16 cellular contexts compared by ENCODE assay signal in genomic region chr7:151438864-151439601, GRCh38. TPM values are rescaled to one million over a fixed set of nuclear protein-coding genes. Genes with fewer than 3 reads are reported as not detected.
DNase-seq lines count a peak whose midpoint lies in the region; ATAC-seq and TF ChIP-seq lines count a peak whose summit lies in the region.
"Had no signal": no experiment of that assay in that cellular context is flagged by ENCODE, and none has a peak within 500 bp of the region (broad histone marks: within the 10 kb centered on the region; RNA-seq: fewer than 3 reads in every experiment).

No MANE protein-coding gene starts in this region.

- H3K4me3 Mint-ChIP-seq in activated CD8-positive, alpha-beta T cell treated with anti-CD3 and anti-CD28 coated beads, Interleukin-2, amount 10 ng/mL, durations not matched to agents 7 days and 5 days, result peak overlapping the region; percentile 25
- H3K4me3 Mint-ChIP-seq in activated CD8-positive, alpha-beta T cell treated with anti-CD3 and anti-CD28 coated beads for 36 hours, result no peak overlapping the region
- H3K4me3 Mint-ChIP-seq in stimulated activated effector memory CD8-positive, alpha-beta T cell treated with anti-CD3 and anti-CD28 coated beads, Interleukin-12 subunit alpha, Interleukin-12 subunit beta, amount 100 ng/mL, for 72 hours, result peak overlapping the region; percentile 57
- H3K4me3 Mint-ChIP-seq: immature natural killer cell had no signal

- no peak for DNase-seq in activated CD8-positive, alpha-beta T cell treated with anti-CD3 and anti-CD28 coated beads, Interleukin-2, amount 10 ng/mL, durations not matched to agents 7 days and 5 days
- DNase-seq in activated CD8-positive, alpha-beta T cell treated with anti-CD3 and anti-CD28 coated beads for 36 hours, result no peak
- DNase-seq in WERI-Rb-1, result no peak
- DNase-seq in mesenchymal stem cell, result no peak
- no peak for DNase-seq in stimulated activated effector memory CD8-positive, alpha-beta T cell treated with anti-CD3 and anti-CD28 coated beads, Interleukin-12 subunit alpha, Interleukin-12 subunit beta, amount 100 ng/mL, for 72 hours (ENCODE audit: low spot score in 2 of 2)
- no peak for DNase-seq in GM23248
- DNase-seq in COR-L47 (lab: John Stamatoyannopoulos, UW), result no peak
- no peak for DNase-seq in cortex of kidney (lab: John Stamatoyannopoulos, UW)
- DNase-seq: 8988T, foreskin fibroblast, immature natural killer cell, mammary epithelial cell, NCI-H2029, NCI-H82, occipital lobe had no signal

- H2BK15ac ChIP-seq in mesenchymal stem cell (ENCODE audit: low read depth, poor library complexity, severe bottlenecking), result no peak overlapping the region

- CTCF ChIA-PET in activated CD8-positive, alpha-beta T cell treated with anti-CD3 and anti-CD28 coated beads, Interleukin-2, amount 10 ng/mL, durations not matched to agents 7 days and 5 days (lab: Charles Lee), result interaction anchor here (0.6 to 5.1 kb wide), 4 partner anchors 10 to 123 kb away, joined by 3 to 29 read pairs (median 4); no protein-coding TSS in a partner anchor
- CTCF ChIA-PET in activated CD8-positive, alpha-beta T cell treated with anti-CD3 and anti-CD28 coated beads for 36 hours (lab: Charles Lee), result interaction anchor here (0.8 to 6.8 kb wide), 3 partner anchors 9 to 540 kb away, joined by 3 to 51 read pairs (median 3); no protein-coding TSS in a partner anchor

- no peak for ATAC-seq in activated CD8-positive, alpha-beta T cell treated with anti-CD3 and anti-CD28 coated beads, Interleukin-2, amount 10 ng/mL, durations not matched to agents 7 days and 5 days
- ATAC-seq in activated CD8-positive, alpha-beta T cell treated with anti-CD3 and anti-CD28 coated beads for 36 hours, result no peak
- no peak for ATAC-seq in stimulated activated effector memory CD8-positive, alpha-beta T cell treated with anti-CD3 and anti-CD28 coated beads, Interleukin-12 subunit alpha, Interleukin-12 subunit beta, amount 100 ng/mL, for 72 hours

- 86% methylated on average over 17 of the region's 17 CpGs for WGBS in mesenchymal stem cell
- WGBS in GM23248 (ENCODE audit: low coverage in 1 of 2, low lambda C conversion rate in 2 of 2, missing lambda C conversion rate in 2 of 2), 2 experiments, result 91 to 94% methylated on average over 17 of the region's 17 CpGs

- H3K14ac ChIP-seq in mesenchymal stem cell (ENCODE audit: low read length in 2 of 2), result no peak overlapping the region

- no peak overlapping the region for H3K27ac ChIP-seq in WERI-Rb-1
- H3K27ac ChIP-seq in mesenchymal stem cell (ENCODE audit: low read length, poor library complexity, severe bottlenecking), result no peak overlapping the region
- H3K27ac ChIP-seq in GM23248, result no peak overlapping the region

- in situ Hi-C loops in GM23248 (cut with MboI), result no loop called here

- no peak overlapping the region for H2BK12ac ChIP-seq in mesenchymal stem cell (ENCODE audit: low read length in 2 of 2)

- H2AK5ac ChIP-seq in mesenchymal stem cell (ENCODE audit: low read length, severe bottlenecking), result no peak overlapping the region

- H3K4me2 ChIP-seq in mesenchymal stem cell (ENCODE audit: low read length, poor library complexity, severe bottlenecking) (peak overlapping the region; percentile 77), GM23248 (ENCODE audit: unreplicated experiment) (no peak overlapping the region)

- intact Hi-C loops in activated CD8-positive, alpha-beta T cell treated with anti-CD3 and anti-CD28 coated beads for 36 hours (cut with micrococcal nuclease), result no loop called here

- H3K36me3 Mint-ChIP-seq in activated CD8-positive, alpha-beta T cell treated with anti-CD3 and anti-CD28 coated beads, Interleukin-2, amount 10 ng/mL, durations not matched to agents 7 days and 5 days (ENCODE audit: low read depth), result no peaks in the 10 kb centered on the region
- no peaks in the 10 kb centered on the region for H3K36me3 Mint-ChIP-seq in activated CD8-positive, alpha-beta T cell treated with anti-CD3 and anti-CD28 coated beads for 36 hours (ENCODE audit: low read depth)
- no peaks in the 10 kb centered on the region for H3K36me3 Mint-ChIP-seq in stimulated activated effector memory CD8-positive, alpha-beta T cell treated with anti-CD3 and anti-CD28 coated beads, Interleukin-12 subunit alpha, Interleukin-12 subunit beta, amount 100 ng/mL, for 72 hours
- H3K36me3 Mint-ChIP-seq: immature natural killer cell had no signal

- no peaks in the 10 kb centered on the region for H4K20me1 ChIP-seq in GM23248 (ENCODE audit: insufficient read depth)

- H3K27me3 Mint-ChIP-seq in activated CD8-positive, alpha-beta T cell treated with anti-CD3 and anti-CD28 coated beads, Interleukin-2, amount 10 ng/mL, durations not matched to agents 7 days and 5 days (ENCODE audit: low read depth), result peaks cover 5% of the 10 kb centered on the region
- H3K27me3 Mint-ChIP-seq in activated CD8-positive, alpha-beta T cell treated with anti-CD3 and anti-CD28 coated beads for 36 hours, result no peaks in the 10 kb centered on the region

- H3K27ac Mint-ChIP-seq in activated CD8-positive, alpha-beta T cell treated with anti-CD3 and anti-CD28 coated beads, Interleukin-2, amount 10 ng/mL, durations not matched to agents 7 days and 5 days, result no peak overlapping the region
- H3K27ac Mint-ChIP-seq in activated CD8-positive, alpha-beta T cell treated with anti-CD3 and anti-CD28 coated beads for 36 hours, result no peak overlapping the region
- H3K27ac Mint-ChIP-seq in stimulated activated effector memory CD8-positive, alpha-beta T cell treated with anti-CD3 and anti-CD28 coated beads, Interleukin-12 subunit alpha, Interleukin-12 subunit beta, amount 100 ng/mL, for 72 hours, result no peak overlapping the region
- H3K27ac Mint-ChIP-seq: immature natural killer cell had no signal

- H3K18ac ChIP-seq in mesenchymal stem cell (ENCODE audit: low read depth in 1 of 2, low read length in 2 of 2), result no peak overlapping the region

- no peaks in the 10 kb centered on the region for H3K79me2 ChIP-seq in GM23248 (ENCODE audit: insufficient read depth)

- H3K4me3 ChIP-seq in WERI-Rb-1 (ENCODE audit: low read depth, low read length), result peak overlapping the region; percentile 52; the same call in 1 of the 2 replicates
- H3K4me3 ChIP-seq in mesenchymal stem cell (ENCODE audit: insufficient read depth in 1 of 2, low read depth in 1 of 2, low read length in 2 of 2), result no peak overlapping the region
- H3K4me3 ChIP-seq in GM23248, result no peak overlapping the region

- no peak overlapping the region for H4K91ac ChIP-seq in mesenchymal stem cell (ENCODE audit: low read length)

- POLR2A ChIA-PET in activated CD8-positive, alpha-beta T cell treated with anti-CD3 and anti-CD28 coated beads, Interleukin-2, amount 10 ng/mL, durations not matched to agents 7 days and 5 days (lab: Charles Lee), result no interaction called here
- POLR2A ChIA-PET in activated CD8-positive, alpha-beta T cell treated with anti-CD3 and anti-CD28 coated beads for 36 hours (lab: Charles Lee), result no interaction called here

- no peak overlapping the region for H2BK120ac ChIP-seq in mesenchymal stem cell (ENCODE audit: low read depth, low read length)

- no peaks in the 10 kb centered on the region for H3K36me3 ChIP-seq in WERI-Rb-1
- no peaks in the 10 kb centered on the region for H3K36me3 ChIP-seq in mesenchymal stem cell (ENCODE audit: control insufficient read depth in 1 of 2, insufficient read depth in 2 of 2, low read depth in 1 of 2, low read length in 2 of 2)
- no peaks in the 10 kb centered on the region for H3K36me3 ChIP-seq in GM23248 (ENCODE audit: low read depth)

- H3K23ac ChIP-seq in mesenchymal stem cell (ENCODE audit: low read length in 2 of 2), result no peak overlapping the region

- no peaks in the 10 kb centered on the region for H3K9me3 Mint-ChIP-seq in activated CD8-positive, alpha-beta T cell treated with anti-CD3 and anti-CD28 coated beads, Interleukin-2, amount 10 ng/mL, durations not matched to agents 7 days and 5 days (ENCODE audit: insufficient read depth)
- no peaks in the 10 kb centered on the region for H3K9me3 Mint-ChIP-seq in activated CD8-positive, alpha-beta T cell treated with anti-CD3 and anti-CD28 coated beads for 36 hours
- H3K9me3 Mint-ChIP-seq in stimulated activated effector memory CD8-positive, alpha-beta T cell treated with anti-CD3 and anti-CD28 coated beads, Interleukin-12 subunit alpha, Interleukin-12 subunit beta, amount 100 ng/mL, for 72 hours, result no peaks in the 10 kb centered on the region
- H3K9me3 Mint-ChIP-seq: immature natural killer cell had no signal

- no peak overlapping the region for H2BK5ac ChIP-seq in mesenchymal stem cell (ENCODE audit: low read depth, low read length, poor library complexity, severe bottlenecking)

- H3F3A ChIP-seq in GM23248 (ENCODE audit: insufficient read depth), result peaks cover 6% of the 10 kb centered on the region; the same call in 1 of the 2 replicates

- no peak overlapping the region for H2AFZ ChIP-seq in mesenchymal stem cell (ENCODE audit: low read depth, low read length)
- H2AFZ ChIP-seq in GM23248, result no peak overlapping the region

- H3K27me3 ChIP-seq in WERI-Rb-1 (ENCODE audit: insufficient read depth, low read depth, severe bottlenecking) (no peaks in the 10 kb centered on the region), mesenchymal stem cell (ENCODE audit: control insufficient read depth in 1 of 2, insufficient read depth in 1 of 2, low read length in 2 of 2) (peaks cover 5 to 29% of the 10 kb centered on the region in 2 experiments), GM23248 (replicated peaks; ENCODE audit: insufficient read depth) (0 out of 2 replicates have a peak, but pooled peaks cover 5% of the 10 kb centered on the region)

- peaks cover 3% of the 10 kb centered on the region for H3K9me3 ChIP-seq in WERI-Rb-1 (ENCODE audit: severe bottlenecking)
- no peaks in the 10 kb centered on the region for H3K9me3 ChIP-seq in mesenchymal stem cell (ENCODE audit: control insufficient read depth, low read length)
- no peaks in the 10 kb centered on the region for H3K9me3 ChIP-seq in GM23248 (ENCODE audit: low read depth)

- H3K9me2 ChIP-seq in GM23248 (ENCODE audit: insufficient read depth), result no peaks in the 10 kb centered on the region

- no peaks in the 10 kb centered on the region for H3K79me1 ChIP-seq in mesenchymal stem cell (replicated peaks; ENCODE audit: low read length, poor library complexity, severe bottlenecking)

- peak overlapping the region; percentile 67 for H3K9ac ChIP-seq in mesenchymal stem cell (ENCODE audit: low read length)
- no peak overlapping the region for H3K9ac ChIP-seq in GM23248

- TF ChIP-seq CTCF in activated CD8-positive, alpha-beta T cell treated with anti-CD3 and anti-CD28 coated beads for 36 hours (IDR thresholded peaks at IDR 0.05), result no peak
- no peak for TF ChIP-seq CTCF in WERI-Rb-1 (IDR thresholded peaks at IDR 0.05; ENCODE audit: low read depth, low read length)

- H3K4me1 Mint-ChIP-seq in activated CD8-positive, alpha-beta T cell treated with anti-CD3 and anti-CD28 coated beads, Interleukin-2, amount 10 ng/mL, durations not matched to agents 7 days and 5 days (ENCODE audit: low read depth), result peaks cover 20% of the 10 kb centered on the region
- peaks cover 31% of the 10 kb centered on the region for H3K4me1 Mint-ChIP-seq in activated CD8-positive, alpha-beta T cell treated with anti-CD3 and anti-CD28 coated beads for 36 hours (ENCODE audit: low read depth)
- peaks cover 25% of the 10 kb centered on the region for H3K4me1 Mint-ChIP-seq in stimulated activated effector memory CD8-positive, alpha-beta T cell treated with anti-CD3 and anti-CD28 coated beads, Interleukin-12 subunit alpha, Interleukin-12 subunit beta, amount 100 ng/mL, for 72 hours

- H3K4ac ChIP-seq in mesenchymal stem cell (ENCODE audit: low read depth in 1 of 2, low read length in 2 of 2), result no peak overlapping the region

- H3K4me1 ChIP-seq in mesenchymal stem cell (ENCODE audit: control insufficient read depth, insufficient read depth, low read depth, low read length) (peaks cover 16% of the 10 kb centered on the region), GM23248 (ENCODE audit: insufficient read depth) (peaks cover 4% of the 10 kb centered on the region)

- no peak overlapping the region for H4K8ac ChIP-seq in mesenchymal stem cell (ENCODE audit: low read length)

RNA-seq across cellular contexts. Expression of gene CRYGN, which starts 0.9 kb away (rescaled TPM):
- under 1 TPM; 0.34 to 0.50 TPM for total RNA-seq in activated CD8-positive, alpha-beta T cell treated with anti-CD3 and anti-CD28 coated beads, Interleukin-2, amount 10 ng/mL, durations not matched to agents 7 days and 5 days
- total RNA-seq in activated CD8-positive, alpha-beta T cell treated with anti-CD3 and anti-CD28 coated beads for 36 hours, result under 1 TPM; 0.16 to 0.90 TPM
- not detected for polyA plus RNA-seq in mesenchymal stem cell (2013, experiment 1 of 2)
- polyA plus RNA-seq in mesenchymal stem cell (2013, experiment 2 of 2), result not detected
- not detected in 2 replicates for total RNA-seq in GM23248 (2014; rRNA removed; shearing (Covaris generic))
- not detected in 2 replicates for polyA plus RNA-seq in GM23248 (2016; fragmentation: Nextera tagmentation; extraction: Ambion mirVana)
- total RNA-seq: activated CD8-positive, alpha-beta memory T cell treated with anti-CD3 and anti-CD28 coated beads for 36 hours; mammary epithelial cell; occipital lobe had no signal
- polyA plus RNA-seq: immature natural killer cell, mammary epithelial cell had no signal

RNA-seq across cellular contexts. Expression of gene WDR86, which starts 29.2 kb away (rescaled TPM):
- total RNA-seq in activated CD8-positive, alpha-beta T cell treated with anti-CD3 and anti-CD28 coated beads, Interleukin-2, amount 10 ng/mL, durations not matched to agents 7 days and 5 days, result under 1 TPM; 0.26 to 0.32 TPM
- total RNA-seq in activated CD8-positive, alpha-beta T cell treated with anti-CD3 and anti-CD28 coated beads for 36 hours, result under 1 TPM; 0.25 TPM
- polyA plus RNA-seq in mesenchymal stem cell (2013, experiment 1 of 2), result 0.04 TPM
- 0.05 TPM for polyA plus RNA-seq in mesenchymal stem cell (2013, experiment 2 of 2)
- 0.25 TPM in 1 of 2 replicates, not detected in the other for total RNA-seq in GM23248 (2014; rRNA removed; shearing (Covaris generic))
- not detected in 2 replicates for polyA plus RNA-seq in GM23248 (2016; fragmentation: Nextera tagmentation; extraction: Ambion mirVana)
- total RNA-seq: activated CD8-positive, alpha-beta memory T cell treated with anti-CD3 and anti-CD28 coated beads for 36 hours had no signal
- polyA plus RNA-seq: mammary epithelial cell had no signal
